In genomic region chr17:7997186-7997585, GRCh38 we compare ENCODE assay signal across 9 cellular contexts. TPM values are rescaled to one million over a fixed set of nuclear protein-coding genes. Genes with fewer than 3 reads are reported as not detected.
A peak's percentile ranks its signal among the peaks of the same experiment; 100 is the strongest.
DNase-seq lines count a peak whose midpoint lies in the region; ATAC-seq lines count a peak whose summit lies in the region.
"Had no signal": no experiment of that assay in that cellular context is flagged by ENCODE, and none has a peak within 500 bp of the region (broad histone marks: within the 10 kb centered on the region; RNA-seq: fewer than 3 reads in every experiment).

No MANE protein-coding gene starts in this region.

- in situ Hi-C loops in T47D (cut with HindIII; ENCODE audit: low pct_unique_long_range_greater_than_20kb, low sequenced_read_pairs): no loop called here

- peaks cover 4% of the 10 kb centered on the region for H3K4me1 ChIP-seq in effector memory CD4-positive, alpha-beta T cell (ENCODE audit: control insufficient read depth, insufficient read depth, low read length, poor library complexity, severe bottlenecking)

- H3K27me3 ChIP-seq in effector memory CD4-positive, alpha-beta T cell (replicated peaks; ENCODE audit: control insufficient read depth, insufficient read depth, low read length, poor library complexity, severe bottlenecking): peaks cover 7% of the 10 kb centered on the region

- no peaks in the 10 kb centered on the region for H3K36me3 ChIP-seq in effector memory CD4-positive, alpha-beta T cell (ENCODE audit: control insufficient read depth, insufficient read depth, low read length)

- no peak for DNase-seq in Right ventricle myocardium superior
- DNase-seq in cardiac septum (ENCODE audit: low spot score): no peak
- DNase-seq in NOMO-1 treated with dmso at 0.1 percent for 144 hours (lab: John Stamatoyannopoulos, UW; ENCODE audit: unreplicated experiment): peak; percentile 21
- peak; percentile 63 to 73 for DNase-seq in T47D (ENCODE audit: low read depth in 1 of 2, low spot score in 1 of 2)
- DNase-seq in myocyte (ENCODE audit: low read depth): peak; percentile 71
- DNase-seq in DMS79 treated with DMSO at 0.1 percent for 48 hours (lab: John Stamatoyannopoulos, UW): no peak
- DNase-seq in effector memory CD4-positive, alpha-beta T cell: no peak

- no peak overlapping the region for H3K4me3 ChIP-seq in effector memory CD4-positive, alpha-beta T cell (ENCODE audit: insufficient read depth, low read depth, low read length, poor library complexity, severe bottlenecking)

- intact Hi-C loops in Right ventricle myocardium superior (cut with DNase I) (loop anchor here (10.0 kb wide), 1 partner anchor 252 kb away; no protein-coding TSS in a partner anchor), cardiac septum (cut with DNase I) (no loop called here)

- no peak overlapping the region for H3K27ac ChIP-seq in effector memory CD4-positive, alpha-beta T cell (ENCODE audit: insufficient read depth, low read length, poor library complexity, severe bottlenecking)

- ATAC-seq in Right ventricle myocardium superior (ENCODE audit: poor library complexity) (peak; percentile 97), HG02610 (IDR thresholded peaks at IDR 0.05; ENCODE audit: unreplicated experiment) (no peak)

- no peaks in the 10 kb centered on the region for H3K9me3 ChIP-seq in effector memory CD4-positive, alpha-beta T cell (ENCODE audit: control insufficient read depth, low read length)

RNA-seq across cellular contexts. Expression of gene GUCY2D, which starts 5.2 kb away (rescaled TPM):
- total RNA-seq in Right ventricle myocardium superior (not detected), cardiac septum (not detected), myocyte (not detected in 2 replicates)
- not detected for polyA plus RNA-seq in myocyte (2012)
- total RNA-seq: pulmonary artery endothelial cell had no signal

RNA-seq across cellular contexts. Expression of gene ALOX15B, which starts 41.7 kb away (rescaled TPM):
- total RNA-seq in Right ventricle myocardium superior (not detected), cardiac septum (not detected), myocyte (not detected in 2 replicates)
- not detected for polyA plus RNA-seq in myocyte (2012)
- total RNA-seq: pulmonary artery endothelial cell had no signal

Comparison
In these comparisons a context has a peak if more than half of its experiments do, and no peak if none do; other contexts are left out.
1. DNase-seq: peak in NOMO-1 treated with dmso at 0.1 percent for 144 hours (single experiment), T47D (2 of 2) and myocyte (single experiment); none in Right ventricle myocardium superior (single experiment), cardiac septum (single experiment), DMS79 treated with DMSO at 0.1 percent for 48 hours (single experiment) and effector memory CD4-positive, alpha-beta T cell (0 of 3).